19 cellular contexts compared by ENCODE assay signal in the genomic region with DNA sequence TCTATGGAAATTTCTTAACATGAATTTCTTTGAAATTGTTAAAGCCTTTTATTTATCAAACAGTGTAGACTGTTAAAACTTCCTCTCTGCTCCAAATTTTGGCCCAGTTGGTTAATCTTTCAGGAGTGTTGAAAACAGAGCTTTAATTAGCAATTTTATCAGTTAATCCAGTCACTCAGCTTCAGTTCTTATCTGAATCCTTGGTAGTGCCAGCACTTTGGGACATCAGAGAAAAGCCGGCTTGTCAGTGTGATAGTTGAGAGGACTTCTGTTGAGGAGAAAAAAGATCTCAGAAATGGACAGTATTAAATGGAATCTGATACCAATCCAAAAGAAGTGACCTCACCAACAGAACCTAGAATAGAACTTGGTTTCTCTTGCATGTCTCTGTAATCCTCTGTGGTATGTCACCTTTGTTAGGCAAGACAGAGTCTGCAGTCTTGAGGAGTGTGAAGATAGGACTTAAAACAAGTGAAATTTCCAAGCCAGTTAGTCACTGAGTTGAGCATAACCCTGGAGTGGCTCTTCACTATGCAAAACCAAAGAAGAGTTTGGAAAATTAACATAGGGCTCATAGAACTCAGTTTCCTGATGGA.
DNase-seq lines count a peak whose midpoint lies in the region; ATAC-seq and TF ChIP-seq lines count a peak whose summit lies in the region.
"Had no signal": no experiment of that assay in that cellular context is flagged by ENCODE, and none has a peak within 500 bp of the region (broad histone marks: within the 10 kb centered on the region; RNA-seq: fewer than 3 reads in every experiment).

No MANE protein-coding gene starts in this region.

- ATAC-seq in T-helper 17 cell: no peak
- ATAC-seq: stimulated activated naive CD8-positive, alpha-beta T cell treated with anti-CD3 and anti-CD28 coated beads, Interleukin-15, amount 100 ng/mL, for 72 hours had no signal

- no peak overlapping the region for H2AK5ac ChIP-seq in mesendoderm (ENCODE audit: low read length)

- H4K5ac ChIP-seq in mesendoderm (ENCODE audit: low read length): no peak overlapping the region

- H3K4me3 ChIP-seq in endodermal cell (ENCODE audit: low read length) (peak overlapping the region; percentile 29), mesendoderm (ENCODE audit: low read length) (no peak overlapping the region)
- H3K4me3 ChIP-seq: MG63 had no signal

- H3K18ac ChIP-seq in mesendoderm (ENCODE audit: low read length): no peak overlapping the region

- H3K4me1 Mint-ChIP-seq in endodermal cell (peaks cover 34% of the 10 kb centered on the region), T-helper 17 cell (no peaks in the 10 kb centered on the region)
- H3K4me1 Mint-ChIP-seq: naive B cell; stimulated activated naive CD8-positive, alpha-beta T cell treated with anti-CD3 and anti-CD28 coated beads, Interleukin-15, amount 100 ng/mL, for 72 hours had no signal

- 42% methylated on average over 1 of the region's 1 CpG; no CpG with 5 or more reads in 1 of the 2 experiments for WGBS in endodermal cell (ENCODE audit: insufficient coverage in 1 of 2, insufficient read length in 1 of 2), 2 experiments
- no CpG with 5 or more reads among the region's 1 CpG for WGBS in mesendoderm (ENCODE audit: extremely low coverage, insufficient coverage, low lambda C conversion rate)

- TF ChIP-seq CTCF in endodermal cell (conservative IDR thresholded peaks at IDR 0.05): no peak
- no peak for TF ChIP-seq CTCF in GM10266 (IDR thresholded peaks at IDR 0.05; ENCODE audit: control insufficient read depth, insufficient read depth, low read depth, missing control alignments)

- H3K4me2 ChIP-seq in mesendoderm (ENCODE audit: low read length): no peak overlapping the region

- H3K36me3 ChIP-seq in endodermal cell (ENCODE audit: control insufficient read depth, insufficient read depth, low read length) (no peaks in the 10 kb centered on the region), mesendoderm (ENCODE audit: control insufficient read depth, insufficient read depth, low read length) (no peaks in the 10 kb centered on the region)
- H3K36me3 ChIP-seq: MG63 had no signal

- peak; percentile 16 for DNase-seq in AG08396 (ENCODE audit: low spot score)
- DNase-seq in LoVo (ENCODE audit: low spot score): peak; percentile 54
- DNase-seq in endodermal cell: peak; percentile 51
- DNase-seq in mesendoderm: peak; percentile 93
- DNase-seq in GM10266 (ENCODE audit: extremely low spot score): no peak
- no peak for DNase-seq in SW 1271 (lab: John Stamatoyannopoulos, UW)
- no peak for DNase-seq in T-helper 17 cell
- DNase-seq in iPS-NIHi11 (ENCODE audit: low spot score): no peak
- DNase-seq: activated CD4-positive, alpha-beta T cell treated with anti-CD3 and anti-CD28 coated beads, Interleukin-2, amount 50 U/mL, for 4 hours; activated naive CD4-positive, alpha-beta T cell treated with anti-CD3 and anti-CD28 coated beads, Interleukin-2, amount 50 U/mL, for 16 hours; activated T-cell treated with anti-CD3 and anti-CD28 coated beads, Interleukin-2, amount 50 U/mL, for 24 hours; Calu3; effector CD4-positive, alpha-beta T cell; GOT3; MG63; naive B cell; NCI-H187; stimulated activated naive CD8-positive, alpha-beta T cell treated with anti-CD3 and anti-CD28 coated beads, Interleukin-15, amount 100 ng/mL, for 72 hours; T-helper 9 cell had no signal

- H3K9me3 Mint-ChIP-seq in endodermal cell: no peaks in the 10 kb centered on the region
- H3K9me3 Mint-ChIP-seq: stimulated activated naive CD8-positive, alpha-beta T cell treated with anti-CD3 and anti-CD28 coated beads, Interleukin-15, amount 100 ng/mL, for 72 hours had no signal

- H3K56ac ChIP-seq in mesendoderm (ENCODE audit: low read length): no peak overlapping the region

- H3K27ac Mint-ChIP-seq in endodermal cell: peak overlapping the region; percentile 40
- H3K27ac Mint-ChIP-seq in T-helper 17 cell: no peak overlapping the region
- H3K27ac Mint-ChIP-seq: activated T-cell treated with anti-CD3 and anti-CD28 coated beads, Interleukin-2, amount 50 U/mL, for 24 hours; naive B cell; stimulated activated naive CD8-positive, alpha-beta T cell treated with anti-CD3 and anti-CD28 coated beads, Interleukin-15, amount 100 ng/mL, for 72 hours had no signal

- H3K36me3 Mint-ChIP-seq in endodermal cell (ENCODE audit: low read depth): no peaks in the 10 kb centered on the region
- no peaks in the 10 kb centered on the region for H3K36me3 Mint-ChIP-seq in T-helper 17 cell (ENCODE audit: low read depth)
- H3K36me3 Mint-ChIP-seq: naive B cell had no signal

- H2BK5ac ChIP-seq in mesendoderm (ENCODE audit: low read length): peak overlapping the region; percentile 1

- no peak overlapping the region for H3K9ac ChIP-seq in endodermal cell (ENCODE audit: extremely low read depth, low read length, poor library complexity, severe bottlenecking)
- no peak overlapping the region for H3K9ac ChIP-seq in mesendoderm (ENCODE audit: low read length)

- H3K27ac ChIP-seq in endodermal cell (ENCODE audit: low read depth, low read length) (no peak overlapping the region), mesendoderm (ENCODE audit: low read depth, low read length) (peak overlapping the region; percentile 16)

- H3K27me3 Mint-ChIP-seq in endodermal cell (ENCODE audit: insufficient read depth) (no peaks in the 10 kb centered on the region), T-helper 17 cell (no peaks in the 10 kb centered on the region)
- H3K27me3 Mint-ChIP-seq: activated T-cell treated with anti-CD3 and anti-CD28 coated beads, Interleukin-2, amount 50 U/mL, for 24 hours; naive B cell; stimulated activated naive CD8-positive, alpha-beta T cell treated with anti-CD3 and anti-CD28 coated beads, Interleukin-15, amount 100 ng/mL, for 72 hours had no signal

- no peaks in the 10 kb centered on the region for H3K79me1 ChIP-seq in mesendoderm (ENCODE audit: low read length)

- H3K4me1 ChIP-seq in endodermal cell (ENCODE audit: control insufficient read depth, insufficient read depth, low read length) (peaks cover 13% of the 10 kb centered on the region), mesendoderm (ENCODE audit: control insufficient read depth, low read depth, low read length) (peaks cover 2% of the 10 kb centered on the region)

- no peak overlapping the region for H4K8ac ChIP-seq in mesendoderm (ENCODE audit: low read depth, low read length)

- H3K27me3 ChIP-seq in endodermal cell (ENCODE audit: control insufficient read depth, insufficient read depth, low read length, poor library complexity, severe bottlenecking) (no peaks in the 10 kb centered on the region), mesendoderm (ENCODE audit: insufficient read depth, low read length, poor library complexity) (no peaks in the 10 kb centered on the region)
- H3K27me3 ChIP-seq: MG63 had no signal

- H3K23ac ChIP-seq in mesendoderm (ENCODE audit: low read length): no peak overlapping the region

- no peaks in the 10 kb centered on the region for H3K79me2 ChIP-seq in mesendoderm (ENCODE audit: control insufficient read depth, insufficient read depth, low read length)

- H3K4me3 Mint-ChIP-seq in endodermal cell (no peak overlapping the region), T-helper 17 cell (no peak overlapping the region)
- H3K4me3 Mint-ChIP-seq: activated T-cell treated with anti-CD3 and anti-CD28 coated beads, Interleukin-2, amount 50 U/mL, for 24 hours; naive B cell; stimulated activated naive CD8-positive, alpha-beta T cell treated with anti-CD3 and anti-CD28 coated beads, Interleukin-15, amount 100 ng/mL, for 72 hours had no signal

- no peaks in the 10 kb centered on the region for H3K9me3 ChIP-seq in endodermal cell (ENCODE audit: control insufficient read depth, low read length)
- H3K9me3 ChIP-seq in T-helper 17 cell (ENCODE audit: control insufficient read depth, low read length, poor library complexity, severe bottlenecking): no peaks in the 10 kb centered on the region
- H3K9me3 ChIP-seq: MG63 had no signal

- H2BK120ac ChIP-seq in mesendoderm (ENCODE audit: low read depth, low read length): no peak overlapping the region

- no peak overlapping the region for H2BK15ac ChIP-seq in mesendoderm (replicated peaks; ENCODE audit: low read depth)

- H3K4ac ChIP-seq in mesendoderm (ENCODE audit: low read depth, low read length): no peak overlapping the region

Comparison
In these comparisons a context has a peak if more than half of its experiments do, and no peak if none do; other contexts are left out.
1. DNase-seq: peak in AG08396 (single experiment), LoVo (single experiment), endodermal cell (single experiment) and mesendoderm (single experiment); none in GM10266 (single experiment), SW 1271 (0 of 2), T-helper 17 cell (0 of 3) and iPS-NIHi11 (single experiment).